In the genomic region with DNA sequence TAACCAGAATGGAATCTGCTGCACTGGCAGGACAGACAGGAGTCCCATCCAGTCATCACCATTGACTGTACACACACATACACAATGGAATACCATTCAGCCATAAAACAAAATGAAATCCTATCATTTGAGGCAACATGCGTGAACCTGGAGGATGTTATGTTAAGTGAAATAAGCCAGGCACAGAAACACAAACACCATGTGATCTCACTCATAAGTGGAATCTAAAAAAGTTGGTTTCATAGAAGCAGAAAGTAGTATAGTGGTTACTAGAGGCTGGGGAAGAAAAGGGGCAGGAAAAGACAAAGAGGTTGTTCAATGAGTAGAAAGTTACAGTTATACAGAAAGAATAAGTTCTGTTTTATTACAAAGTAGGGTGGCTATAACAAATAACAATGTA, we compare ENCODE assay signal across 20 cellular contexts.
DNase-seq lines count a peak whose midpoint lies in the region; ATAC-seq and TF ChIP-seq lines count a peak whose summit lies in the region.
"Had no signal": no experiment of that assay in that cellular context is flagged by ENCODE, and none has a peak within 500 bp of the region (broad histone marks: within the 10 kb centered on the region; RNA-seq: fewer than 3 reads in every experiment).

No MANE protein-coding gene starts in this region.

- no peak for TF ChIP-seq CTCF in coronary artery (IDR thresholded peaks at IDR 0.05)

- DNase-seq in SK-MEL-5 (ENCODE audit: low read depth, low spot score) (peak; percentile 2), middle frontal gyrus (ENCODE audit: extremely low spot score, low spot score) (no peak), coronary artery (ENCODE audit: low spot score) (no peak), activated gamma-delta T cell treated with Interleukin-2 at 50 U/mL for 16 hours (no peak)
- DNase-seq: Calu3; CD4-positive, alpha-beta memory T cell; H9; NCI-H1417 treated with DMSO at 0.1 percent for 48 hours; NCI-H1930; NCI-H345; NCI-H524 treated with DMSO at 0.1 percent for 48 hours had no signal

- peak; percentile 77 for ATAC-seq in GM18502 (IDR thresholded peaks at IDR 0.05; ENCODE audit: poor library complexity, unreplicated experiment)
- peak; percentile 70 for ATAC-seq in GM19351 (IDR thresholded peaks at IDR 0.05; ENCODE audit: unreplicated experiment)
- ATAC-seq in HG02870 (IDR thresholded peaks at IDR 0.05; ENCODE audit: unreplicated experiment): peak; percentile 71
- no peak for ATAC-seq in HG03095 (IDR thresholded peaks at IDR 0.05; ENCODE audit: unreplicated experiment)
- ATAC-seq: A549, Panc1 had no signal

- no peak overlapping the region for H3K27ac ChIP-seq in coronary artery
- H3K27ac ChIP-seq: A549, BLaER1, HL-60, SJSA1 had no signal

- in situ Hi-C loops in SK-MEL-5 (cut with HindIII; ENCODE audit: low pct_unique_long_range_greater_than_20kb, low sequenced_read_pairs): no loop called here

- H3K4me3 ChIP-seq in coronary artery: no peak overlapping the region
- H3K4me3 ChIP-seq: A549, BLaER1, SJSA1 had no signal
